ENCODE assay signal across 15 cellular contexts in the genomic region with DNA sequence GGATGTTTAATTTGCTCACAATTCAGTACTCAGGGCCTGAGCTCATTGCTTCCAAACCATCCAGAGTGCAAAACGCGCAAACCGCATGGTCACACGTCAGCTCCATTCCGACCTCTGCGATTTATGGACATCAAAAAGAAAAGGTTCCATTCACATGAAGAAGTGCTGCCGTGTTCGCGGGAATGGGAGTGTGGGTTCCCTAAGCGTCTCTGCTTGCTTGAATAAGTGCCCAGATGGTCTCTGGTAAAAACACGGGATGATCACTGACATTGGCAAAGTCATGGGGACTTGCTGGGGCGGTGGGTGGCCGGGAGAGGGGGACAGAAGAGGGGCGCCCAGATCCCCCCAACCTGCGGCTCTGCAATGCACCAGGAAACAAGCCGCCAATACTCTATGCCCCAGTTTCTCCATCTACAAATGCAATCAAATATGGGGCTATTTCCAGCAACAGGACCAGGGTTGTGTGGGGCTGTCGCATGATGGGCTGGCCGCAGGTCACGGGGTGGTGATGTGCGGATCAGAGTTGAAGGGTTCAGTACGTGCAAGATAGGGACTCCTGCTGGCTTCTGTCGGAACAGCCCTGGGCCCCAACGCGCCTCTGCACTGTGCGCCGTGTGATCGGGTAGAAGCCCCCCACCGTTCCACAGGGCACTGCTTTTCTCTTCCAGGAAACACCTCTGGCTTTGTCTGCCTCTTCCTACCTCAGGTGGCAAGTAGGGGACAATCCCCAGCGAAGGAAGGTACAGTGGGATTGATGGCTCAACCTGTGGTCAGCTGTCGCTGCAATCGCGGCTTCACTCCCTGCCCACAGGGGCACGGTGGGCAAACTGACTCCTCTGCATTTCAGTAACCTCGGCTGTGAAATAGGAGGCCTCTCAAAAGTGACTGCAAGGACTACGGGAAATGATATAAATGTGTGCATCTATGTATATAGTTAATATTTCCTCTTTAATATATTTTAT. TPM values are rescaled to one million over a fixed set of nuclear protein-coding genes. Genes with fewer than 3 reads are reported as not detected.
DNase-seq lines count a peak whose midpoint lies in the region; ATAC-seq, FAIRE-seq and TF ChIP-seq lines count a peak whose summit lies in the region.
"Had no signal": no experiment of that assay in that cellular context is flagged by ENCODE, and none has a peak within 500 bp of the region (broad histone marks: within the 10 kb centered on the region; RNA-seq: fewer than 3 reads in every experiment).

No MANE protein-coding gene starts in this region.

- CTCF ChIA-PET in AG04450 (lab: Charles Lee), result interaction anchor here (1.5 to 2.3 kb wide), 4 partner anchors 9 to 701 kb away, joined by 4 to 14 read pairs (median 10); no protein-coding TSS in a partner anchor
- CTCF ChIA-PET in WTC11 (lab: Charles Lee), result interaction anchor here (1.3 to 1.9 kb wide), 3 partner anchors 269 to 502 kb away, joined by 3 to 7 read pairs (median 5); no protein-coding TSS in a partner anchor

- H3K4me1 Mint-ChIP-seq in GM23338 (peaks cover 5% of the 10 kb centered on the region), WTC11 (peaks cover 6% of the 10 kb centered on the region)

- no peaks in the 10 kb centered on the region for H3K27me3 ChIP-seq in AG04450 (ENCODE audit: control insufficient read depth, insufficient read depth, low read length)
- peaks cover 33% of the 10 kb centered on the region for H3K27me3 ChIP-seq in GM23338 (ENCODE audit: insufficient read depth)

- no peak overlapping the region for H2AFZ ChIP-seq in GM23338

- H3K9me2 ChIP-seq in GM23338 (ENCODE audit: insufficient read depth), result no peaks in the 10 kb centered on the region

- H3K27ac Mint-ChIP-seq in GM23338 (no peak overlapping the region), WTC11 (no peak overlapping the region)

- no peak overlapping the region for H3K27ac ChIP-seq in AG04450 (ENCODE audit: low read depth, low read length)
- H3K27ac ChIP-seq in GM23338 (ENCODE audit: low read depth), result no peak overlapping the region
- no peak overlapping the region for H3K27ac ChIP-seq in kidney (ENCODE audit: low read depth in 2 of 2, low read length in 2 of 2)
- H3K27ac ChIP-seq: A549 had no signal

- no peaks in the 10 kb centered on the region for H3K79me2 ChIP-seq in GM23338 (replicated peaks; ENCODE audit: insufficient read depth)

- POLR2A ChIA-PET in AG04450 (lab: Yijun Ruan, JAX), result interaction anchor here (1.1 kb wide), 1 partner anchor 299 kb away, joined by 3 read pairs; no protein-coding TSS in a partner anchor
- POLR2A ChIA-PET in WTC11 (lab: Charles Lee), result no interaction called here

- ATAC-seq in GM23338 (peak; percentile 12; the same call in 2 of the 3 replicates), GM19023 (IDR thresholded peaks at IDR 0.05; ENCODE audit: unreplicated experiment) (no peak), WTC11 (no peak)
- ATAC-seq: A549, PC-3 had no signal

- DNase-seq in AG04450 (ENCODE audit: low read depth, low spot score) (no peak), GM23338 (ENCODE audit: low spot score) (no peak), SK-N-DZ (ENCODE audit: low spot score) (peak; percentile 23), kidney (peak; percentile 44), NCI-H2081 treated with DMSO at 0.1 percent for 48 hours (lab: John Stamatoyannopoulos, UW) (no peak), WTC11 (ENCODE audit: low spot score) (no peak)
- no peak for DNase-seq in stimulated activated CD4-positive, alpha-beta T cell treated with anti-CD3 and anti-CD28 coated beads, Interleukin-12 subunit alpha, Interleukin-12 subunit beta, amount 100 ng/mL, for 4 hours
- DNase-seq: HCEC 1CT, NCI-H1092 treated with DMSO at 0.1 percent for 48 hours, NCI-H1694, NCI-H345, NCI-H526 treated with DMSO at 0.1 percent for 48 hours, PC-3 had no signal

- no peaks in the 10 kb centered on the region for H4K20me1 ChIP-seq in GM23338 (replicated peaks; ENCODE audit: insufficient read depth)

- no peaks in the 10 kb centered on the region for H3K9me3 ChIP-seq in AG04450 (ENCODE audit: control insufficient read depth, insufficient read depth, low read length)
- H3K9me3 ChIP-seq in kidney (ENCODE audit: control insufficient read depth in 1 of 2, low read length in 2 of 2), result no peaks in the 10 kb centered on the region
- H3K9me3 ChIP-seq: A549 had no signal

- H3F3A ChIP-seq in GM23338 (replicated peaks; ENCODE audit: low read depth), result no peaks in the 10 kb centered on the region

- no peaks in the 10 kb centered on the region for H3K36me3 Mint-ChIP-seq in GM23338 (ENCODE audit: low read depth)
- no peaks in the 10 kb centered on the region for H3K36me3 Mint-ChIP-seq in WTC11

- H3K27me3 Mint-ChIP-seq in GM23338 (ENCODE audit: insufficient read depth, low read depth, poor library complexity) (peaks cover 47% of the 10 kb centered on the region), WTC11 (ENCODE audit: low read depth) (peaks cover 48% of the 10 kb centered on the region)

- H3K4me2 ChIP-seq in GM23338, result no peak overlapping the region

- H3K4me3 ChIP-seq in AG04450 (ENCODE audit: low read depth, low read length) (no peak overlapping the region), GM23338 (no peak overlapping the region), kidney (ENCODE audit: low read length in 2 of 2) (no peak overlapping the region)
- H3K4me3 ChIP-seq: A549 had no signal

- H3K9ac ChIP-seq in kidney (ENCODE audit: low read length in 2 of 2), result no peak overlapping the region

- no peak for FAIRE-seq in kidney (lab: Jason Lieb, UNC)
- FAIRE-seq: A549 had no signal

- H3K4me3 Mint-ChIP-seq in GM23338 (no peak overlapping the region), WTC11 (no peak overlapping the region)

- peaks cover 7% of the 10 kb centered on the region; the same call in 2 of the 3 replicates for H3K9me3 Mint-ChIP-seq in GM23338
- H3K9me3 Mint-ChIP-seq in WTC11, result peaks cover 3% of the 10 kb centered on the region; the same call in 1 of the 2 replicates

- no peaks in the 10 kb centered on the region for H3K36me3 ChIP-seq in GM23338 (ENCODE audit: insufficient read depth)
- H3K36me3 ChIP-seq in kidney (ENCODE audit: control insufficient read depth in 1 of 2, insufficient read depth in 2 of 2, low read length in 2 of 2), result no peaks in the 10 kb centered on the region

- peak; percentile 6; the same call in 1 of the 2 replicates for TF ChIP-seq CTCF in AG04450 (IDR thresholded peaks at IDR 0.05; ENCODE audit: low read depth, low read length)
- peak; percentile 21 to 22 for TF ChIP-seq CTCF in GM23338 (conservative IDR thresholded peaks at IDR 0.05; ENCODE audit: low read depth in 2 of 2)
- TF ChIP-seq CTCF in kidney (IDR thresholded peaks at IDR 0.05; ENCODE audit: borderline replicate concordance, extremely low read depth, insufficient read depth), result no peak
- TF ChIP-seq CTCF in WTC11 (IDR thresholded peaks at IDR 0.05), result no peak

- H3K4me1 ChIP-seq in GM23338 (ENCODE audit: insufficient read depth) (peaks cover 1% of the 10 kb centered on the region; the same call in 1 of the 2 replicates), kidney (ENCODE audit: control insufficient read depth in 1 of 2, insufficient read depth in 1 of 2, low read depth in 1 of 2, low read length in 2 of 2) (peaks cover 0 to 3% of the 10 kb centered on the region in 2 donors)
- H3K4me1 ChIP-seq: A549 had no signal

- intact Hi-C loops in kidney (cut with DNase I), result no loop called here

TF ChIP-seq in GM23338, 12 proteins besides CTCF, POLR2A, EP300 and RAD21 (continues in another document):
- TF ChIP-seq ZNF114 (CRISPR knock-in tag; IDR thresholded peaks at IDR 0.05) (no peak), CREB1 (CRISPR knock-in tag; IDR thresholded peaks at IDR 0.05; ENCODE audit: low read depth) (no peak)

TF ChIP-seq in WTC11, 78 proteins besides CTCF, POLR2A, EP300 and RAD21 (continues in another document):
- no peak for TF ChIP-seq ZNF138 (CRISPR knock-in tag; conservative IDR thresholded peaks at IDR 0.05)

RNA-seq across cellular contexts. Expression of gene FOXF1, which starts 11.2 kb away (rescaled TPM):
- polyA plus RNA-seq in AG04450 (2011; rRNA removed) (61.0 and 65.1 TPM in 2 replicates), GM23338 (2016; fragmentation: Nextera tagmentation; extraction: Ambion mirVana) (0.15 TPM in 1 of 2 replicates, not detected in the other), kidney (ENCODE audit: insufficient read depth, low read depth, low replicate concordance) (0.67 TPM)
- polyA minus RNA-seq in AG04450 (2011; rRNA and poly(A)+ RNA removed), result 56.9 and 66.0 TPM in 2 replicates
- total RNA-seq in GM23338 (2014; rRNA removed; shearing (Covaris generic)), result 0.10 TPM in 1 of 2 replicates, not detected in the other
- not detected in 2 replicates for polyA plus RNA-seq in SK-N-DZ (2014; cell fraction: cytosol; rRNA removed)
- not detected in 2 replicates for polyA plus RNA-seq in SK-N-DZ (2014; cell fraction: nucleus; rRNA removed)
- total RNA-seq in kidney (0.57 TPM), WTC11 (2021) (0.09 to 0.14 TPM in 2 of 3 replicates, not detected in the other)
- total RNA-seq: PC-3 had no signal
- polyA plus RNA-seq: A549 had no signal

RNA-seq across cellular contexts. Expression of gene MTHFSD, which starts 33.5 kb away (rescaled TPM):
- polyA plus RNA-seq in AG04450 (2011; rRNA removed) (15.6 and 16.7 TPM in 2 replicates), GM23338 (2016; fragmentation: Nextera tagmentation; extraction: Ambion mirVana) (7.2 and 9.7 TPM in 2 replicates), kidney (ENCODE audit: insufficient read depth, low read depth, low replicate concordance) (11.3 TPM)
- polyA minus RNA-seq in AG04450 (2011; rRNA and poly(A)+ RNA removed), result 22.9 and 23.5 TPM in 2 replicates
- total RNA-seq in GM23338 (2014; rRNA removed; shearing (Covaris generic)), result 8.1 and 12.6 TPM in 2 replicates
- 14.9 and 18.5 TPM in 2 replicates for polyA plus RNA-seq in SK-N-DZ (2014; cell fraction: cytosol; rRNA removed)
- 15.2 and 28.4 TPM in 2 replicates for polyA plus RNA-seq in SK-N-DZ (2014; cell fraction: nucleus; rRNA removed)
- total RNA-seq in kidney (26.2 TPM), WTC11 (2021) (14.1 to 15.7 TPM (median 15.3 TPM) in 3 replicates)

RNA-seq across cellular contexts. Expression of gene FOXC2, which starts 45.1 kb away (rescaled TPM):
- polyA plus RNA-seq in AG04450 (2011; rRNA removed) (0.79 and 1.6 TPM in 2 replicates), GM23338 (2016; fragmentation: Nextera tagmentation; extraction: Ambion mirVana) (0.14 and 0.16 TPM in 2 replicates), kidney (ENCODE audit: insufficient read depth, low read depth, low replicate concordance) (3.8 TPM)
- polyA minus RNA-seq in AG04450 (2011; rRNA and poly(A)+ RNA removed), result 1.1 and 2.0 TPM in 2 replicates
- not detected in 2 replicates for total RNA-seq in GM23338 (2014; rRNA removed; shearing (Covaris generic))
- not detected in 2 replicates for polyA plus RNA-seq in SK-N-DZ (2014; cell fraction: cytosol; rRNA removed)
- polyA plus RNA-seq in SK-N-DZ (2014; cell fraction: nucleus; rRNA removed), result not detected in 2 replicates
- total RNA-seq in kidney (6.3 TPM), WTC11 (2021) (0.18 to 0.28 TPM (median 0.21 TPM) in 3 replicates)
- total RNA-seq: PC-3 had no signal

RNA-seq across cellular contexts. Expression of gene FOXL1, which starts 56.8 kb away (rescaled TPM):
- polyA plus RNA-seq in AG04450 (2011; rRNA removed) (41.1 and 41.9 TPM in 2 replicates), GM23338 (2016; fragmentation: Nextera tagmentation; extraction: Ambion mirVana) (0.05 TPM in 1 of 2 replicates, not detected in the other), kidney (ENCODE audit: insufficient read depth, low read depth, low replicate concordance) (0.52 TPM)
- 29.7 and 30.4 TPM in 2 replicates for polyA minus RNA-seq in AG04450 (2011; rRNA and poly(A)+ RNA removed)
- total RNA-seq in GM23338 (2014; rRNA removed; shearing (Covaris generic)), result 0.12 and 0.31 TPM in 2 replicates
- not detected in 2 replicates for polyA plus RNA-seq in SK-N-DZ (2014; cell fraction: cytosol; rRNA removed)
- polyA plus RNA-seq in SK-N-DZ (2014; cell fraction: nucleus; rRNA removed), result not detected in 2 replicates
- total RNA-seq in kidney (2.0 TPM), WTC11 (2021) (0.23 to 0.34 TPM (median 0.33 TPM) in 3 replicates)

Comparison
In these comparisons a context has a peak if more than half of its experiments do, and no peak if none do; other contexts are left out.
1. DNase-seq: peak in SK-N-DZ (single experiment) and kidney (single experiment); none in AG04450 (single experiment), GM23338 (single experiment), NCI-H2081 treated with DMSO at 0.1 percent for 48 hours (single experiment), WTC11 (single experiment) and stimulated activated CD4-positive, alpha-beta T cell treated with anti-CD3 and anti-CD28 coated beads, Interleukin-12 subunit alpha, Interleukin-12 subunit beta, amount 100 ng/mL, for 4 hours (single experiment).
2. CTCF ChIP-seq: peak in AG04450 (single experiment) and GM23338 (2 of 2); none in kidney (single experiment) and WTC11 (single experiment).